9 cellular contexts compared by ENCODE assay signal in the genomic region with DNA sequence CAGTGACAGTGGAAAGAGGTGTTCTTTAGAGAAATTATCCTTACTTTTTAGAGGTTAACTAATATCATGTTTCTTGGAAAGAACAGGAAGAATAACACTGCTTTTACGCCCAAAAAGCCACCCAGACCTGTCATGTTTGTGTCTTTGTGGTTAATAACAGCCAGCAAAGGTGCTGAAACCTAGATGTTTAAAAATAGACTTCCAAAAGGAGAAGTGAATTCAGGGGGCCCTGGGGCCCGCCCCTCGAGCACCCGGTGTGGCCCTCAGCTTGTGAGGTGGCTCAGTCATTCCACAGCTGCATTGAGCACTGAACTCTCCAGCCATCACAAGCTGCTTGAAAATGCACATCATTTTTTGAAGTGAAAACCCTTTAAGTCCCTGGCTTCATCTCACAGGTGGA. TPM values are rescaled to one million over a fixed set of nuclear protein-coding genes. Genes with fewer than 3 reads are reported as not detected.
DNase-seq lines count a peak whose midpoint lies in the region; ATAC-seq, FAIRE-seq and TF ChIP-seq lines count a peak whose summit lies in the region.
"Had no signal": no experiment of that assay in that cellular context is flagged by ENCODE, and none has a peak within 500 bp of the region (broad histone marks: within the 10 kb centered on the region; RNA-seq: fewer than 3 reads in every experiment).

No MANE protein-coding gene starts in this region.

- 84 to 95% methylated on average over 4 of the region's 4 CpGs for WGBS in pancreas, 2 donors

- TF ChIP-seq CTCF in glutamatergic neuron (IDR thresholded peaks at IDR 0.05; ENCODE audit: partially characterized antibody, unreplicated experiment) (no peak), pancreas (IDR thresholded peaks at IDR 0.05) (no peak)

- H3K36me3 Mint-ChIP-seq in activated naive CD4-positive, alpha-beta T cell treated with anti-CD3 and anti-CD28 coated beads, Interleukin-2, amount 50 U/mL, for 24 hours, result peaks cover 19% of the 10 kb centered on the region
- H3K36me3 Mint-ChIP-seq in glutamatergic neuron (ENCODE audit: unreplicated experiment), result peaks cover 13% of the 10 kb centered on the region

- H3K27ac ChIP-seq in pancreas, result no peak overlapping the region

- H3K27me3 ChIP-seq in pancreas, result no peaks in the 10 kb centered on the region

- no peaks in the 10 kb centered on the region for H3K4me1 ChIP-seq in pancreas

- intact Hi-C loops in pancreas (cut with DNase I), result no loop called here

- FAIRE-seq in pancreas (lab: Jason Lieb, UNC), result no peak

- H3K9me3 Mint-ChIP-seq in activated naive CD4-positive, alpha-beta T cell treated with anti-CD3 and anti-CD28 coated beads, Interleukin-2, amount 50 U/mL, for 24 hours, result no peaks in the 10 kb centered on the region
- peaks cover 5% of the 10 kb centered on the region for H3K9me3 Mint-ChIP-seq in glutamatergic neuron (ENCODE audit: unreplicated experiment)

- no peak overlapping the region for H3K4me3 ChIP-seq in pancreas

- peak overlapping the region; percentile 74 for H3K27ac Mint-ChIP-seq in activated naive CD4-positive, alpha-beta T cell treated with anti-CD3 and anti-CD28 coated beads, Interleukin-2, amount 50 U/mL, for 24 hours
- no peak overlapping the region for H3K27ac Mint-ChIP-seq in glutamatergic neuron (ENCODE audit: unreplicated experiment)

- H3K36me3 ChIP-seq in pancreas, result no peaks in the 10 kb centered on the region

- H3K9me3 ChIP-seq in pancreas, result no peaks in the 10 kb centered on the region

- H3K27me3 Mint-ChIP-seq in activated naive CD4-positive, alpha-beta T cell treated with anti-CD3 and anti-CD28 coated beads, Interleukin-2, amount 50 U/mL, for 24 hours, result no peaks in the 10 kb centered on the region
- peaks cover 3% of the 10 kb centered on the region for H3K27me3 Mint-ChIP-seq in glutamatergic neuron (ENCODE audit: unreplicated experiment)

- no peak for DNase-seq in activated naive CD4-positive, alpha-beta T cell treated with anti-CD3 and anti-CD28 coated beads, Interleukin-2, amount 50 U/mL, for 16 hours
- DNase-seq in NOMO-1 (lab: John Stamatoyannopoulos, UW; ENCODE audit: unreplicated experiment in 2 of 2) (peak; percentile 34 to 54), RPMI8226 (no peak), glutamatergic neuron (no peak), pancreas (no peak), C1 segment of cervical spinal cord (lab: John Stamatoyannopoulos, UW) (no peak)
- DNase-seq: NCI-H187 treated with DMSO at 0.1 percent for 48 hours had no signal

- peak overlapping the region; percentile 67 for H3K4me3 Mint-ChIP-seq in activated naive CD4-positive, alpha-beta T cell treated with anti-CD3 and anti-CD28 coated beads, Interleukin-2, amount 50 U/mL, for 24 hours
- no peak overlapping the region for H3K4me3 Mint-ChIP-seq in glutamatergic neuron (ENCODE audit: unreplicated experiment)

- ATAC-seq in HG02840 (IDR thresholded peaks at IDR 0.05; ENCODE audit: low FRiP score, unreplicated experiment), result peak; percentile 69
- ATAC-seq in pancreas, result no peak

- peaks cover 22% of the 10 kb centered on the region for H3K4me1 Mint-ChIP-seq in activated naive CD4-positive, alpha-beta T cell treated with anti-CD3 and anti-CD28 coated beads, Interleukin-2, amount 50 U/mL, for 24 hours
- H3K4me1 Mint-ChIP-seq in glutamatergic neuron (ENCODE audit: low read depth, unreplicated experiment), result peaks cover 19% of the 10 kb centered on the region

RNA-seq across cellular contexts. Expression of gene AMN, which starts 20.8 kb away (rescaled TPM):
- total RNA-seq in glutamatergic neuron (ENCODE audit: unreplicated experiment) (0.34 TPM), pancreas (1 to 10 TPM; 1.0 to 1.5 (median 1.5) TPM)
- polyA plus RNA-seq in pancreas, result 1 to 10 TPM; 3.5 to 4.3 TPM

Comparison
In these comparisons a context has a peak if more than half of its experiments do, and no peak if none do; other contexts are left out.
1. DNase-seq: peak in NOMO-1 (2 of 2); none in activated naive CD4-positive, alpha-beta T cell treated with anti-CD3 and anti-CD28 coated beads, Interleukin-2, amount 50 U/mL, for 16 hours (single experiment), RPMI8226 (single experiment), glutamatergic neuron (single experiment), pancreas (0 of 6) and C1 segment of cervical spinal cord (0 of 14).